1 cellular context compared by ENCODE assay signal in genomic region chr2:40534528-40534927, GRCh38.
TF ChIP-seq lines count a peak whose summit lies in the region.

No MANE protein-coding gene starts in this region.

TF ChIP-seq in IMR-90, 13 proteins besides CTCF, POLR2A, EP300 and RAD21 (continued from another document):
- TF ChIP-seq MAFK (IDR thresholded peaks at IDR 0.05; ENCODE audit: low read depth, low read length) (no peak), CEBPB (IDR thresholded peaks at IDR 0.05; ENCODE audit: low read depth, low read length) (no peak), CHD1 (IDR thresholded peaks at IDR 0.05; ENCODE audit: low read depth, low read length) (no peak), NFE2L2 (IDR thresholded peaks at IDR 0.05; ENCODE audit: low read depth, low read length) (no peak), SMC3 (IDR thresholded peaks at IDR 0.05; ENCODE audit: low read depth, low read length) (no peak), RFX5 (IDR thresholded peaks at IDR 0.05; ENCODE audit: low read depth, low read length) (no peak), MAZ (IDR thresholded peaks at IDR 0.05; ENCODE audit: borderline replicate concordance, low read depth, low read length) (no peak), BHLHE40 (IDR thresholded peaks at IDR 0.05; ENCODE audit: low read depth, low read length) (no peak), MXI1 (IDR thresholded peaks at IDR 0.05; ENCODE audit: borderline replicate concordance, low read depth, low read length) (no peak), RCOR1 (IDR thresholded peaks at IDR 0.05; ENCODE audit: insufficient replicate concordance, low read length) (no peak), FOS (IDR thresholded peaks at IDR 0.05; ENCODE audit: low read depth, low read length) (no peak)
- TF ChIP-seq, protein P1, sequence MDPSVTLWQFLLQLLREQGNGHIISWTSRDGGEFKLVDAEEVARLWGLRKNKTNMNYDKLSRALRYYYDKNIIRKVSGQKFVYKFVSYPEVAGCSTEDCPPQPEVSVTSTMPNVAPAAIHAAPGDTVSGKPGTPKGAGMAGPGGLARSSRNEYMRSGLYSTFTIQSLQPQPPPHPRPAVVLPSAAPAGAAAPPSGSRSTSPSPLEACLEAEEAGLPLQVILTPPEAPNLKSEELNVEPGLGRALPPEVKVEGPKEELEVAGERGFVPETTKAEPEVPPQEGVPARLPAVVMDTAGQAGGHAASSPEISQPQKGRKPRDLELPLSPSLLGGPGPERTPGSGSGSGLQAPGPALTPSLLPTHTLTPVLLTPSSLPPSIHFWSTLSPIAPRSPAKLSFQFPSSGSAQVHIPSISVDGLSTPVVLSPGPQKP (IDR thresholded peaks at IDR 0.05; ENCODE audit: borderline replicate concordance, low read depth, low read length) = no peak
